In genomic region chr2:43008388-43008787, GRCh38 we compare ENCODE assay signal across 18 cellular contexts.
"Had no signal": no experiment of that assay in that cellular context is flagged by ENCODE, and none has a peak within 500 bp of the region (broad histone marks: within the 10 kb centered on the region; RNA-seq: fewer than 3 reads in every experiment).

No MANE protein-coding gene starts in this region.

- H3K9me3 ChIP-seq: pancreas, tibial nerve had no signal

- H3K27me3 ChIP-seq: foreskin keratinocyte, left lung, pancreas, tibial nerve had no signal

- H3K27ac Mint-ChIP-seq: activated CD4-positive, alpha-beta T cell treated with anti-CD3 and anti-CD28 coated beads for 36 hours; activated naive CD8-positive, alpha-beta T cell treated with anti-CD3 and anti-CD28 coated beads for 36 hours; activated T-helper 1 cell treated with anti-CD3 and anti-CD28 coated beads, Interleukin-12 subunit alpha, Interleukin-12 subunit beta, Interleukin-2, Interleukin-4 antibody, amounts not matched to agents 30 ng/mL and 10 ng/mL and 1 ng/mL, durations not matched to agents 14 hours and 24 hours and 36 hours; natural killer cell treated with Interleukin-12 subunit alpha and Interleukin-12 subunit beta and Interleukin-15 and Interleukin-18, amount 100 ng/mL, for 72 hours; stimulated activated naive CD8-positive, alpha-beta T cell treated with anti-CD3 and anti-CD28 coated beads, Interleukin-15, amount 100 ng/mL, for 72 hours had no signal

- H3K36me3 ChIP-seq: left lung, pancreas, tibial nerve had no signal

- H3K36me3 Mint-ChIP-seq: activated naive CD8-positive, alpha-beta T cell treated with anti-CD3 and anti-CD28 coated beads for 36 hours; natural killer cell treated with Interleukin-12 subunit alpha and Interleukin-12 subunit beta and Interleukin-15 and Interleukin-18, amount 100 ng/mL, for 72 hours had no signal

- ATAC-seq: activated CD4-positive, alpha-beta T cell treated with anti-CD3 and anti-CD28 coated beads for 36 hours; foreskin keratinocyte; left lung; natural killer cell treated with Interleukin-12 subunit alpha and Interleukin-12 subunit beta and Interleukin-15 and Interleukin-18, amount 100 ng/mL, for 72 hours; pancreas; right cardiac atrium; stimulated activated naive CD8-positive, alpha-beta T cell treated with anti-CD3 and anti-CD28 coated beads, Interleukin-15, amount 100 ng/mL, for 72 hours had no signal

- H3K4me3 Mint-ChIP-seq: activated CD4-positive, alpha-beta T cell treated with anti-CD3 and anti-CD28 coated beads for 36 hours; activated naive CD8-positive, alpha-beta T cell treated with anti-CD3 and anti-CD28 coated beads for 36 hours; activated T-helper 1 cell treated with anti-CD3 and anti-CD28 coated beads, Interleukin-12 subunit alpha, Interleukin-12 subunit beta, Interleukin-2, Interleukin-4 antibody, amounts not matched to agents 30 ng/mL and 10 ng/mL and 1 ng/mL, durations not matched to agents 14 hours and 24 hours and 36 hours; natural killer cell treated with Interleukin-12 subunit alpha and Interleukin-12 subunit beta and Interleukin-15 and Interleukin-18, amount 100 ng/mL, for 72 hours; stimulated activated naive CD8-positive, alpha-beta T cell treated with anti-CD3 and anti-CD28 coated beads, Interleukin-15, amount 100 ng/mL, for 72 hours had no signal

- H3K27me3 Mint-ChIP-seq: activated CD4-positive, alpha-beta T cell treated with anti-CD3 and anti-CD28 coated beads for 36 hours; activated naive CD8-positive, alpha-beta T cell treated with anti-CD3 and anti-CD28 coated beads for 36 hours; natural killer cell treated with Interleukin-12 subunit alpha and Interleukin-12 subunit beta and Interleukin-15 and Interleukin-18, amount 100 ng/mL, for 72 hours; stimulated activated naive CD8-positive, alpha-beta T cell treated with anti-CD3 and anti-CD28 coated beads, Interleukin-15, amount 100 ng/mL, for 72 hours had no signal

- H3K4me3 ChIP-seq: left lung, pancreas, tibial nerve had no signal

- DNase-seq: activated CD4-positive, alpha-beta T cell treated with anti-CD3 and anti-CD28 coated beads for 36 hours; activated CD4-positive, alpha-beta T cell treated with anti-CD3 and anti-CD28 coated beads, Interleukin-2, amount 50 U/mL, for 4 hours; activated naive CD8-positive, alpha-beta T cell treated with anti-CD3 and anti-CD28 coated beads for 36 hours; activated T-cell treated with anti-CD3 and anti-CD28 coated beads for 4 hours; amygdala; cerebellar nuclear complex; effector CD4-positive, alpha-beta T cell; foreskin keratinocyte; left lung; midbrain; right cardiac atrium; stimulated activated CD4-positive, alpha-beta T cell treated with anti-CD3 and anti-CD28 coated beads, Interleukin-12 subunit alpha, Interleukin-12 subunit beta, amount 100 ng/mL, for 4 hours; stimulated activated naive CD8-positive, alpha-beta T cell treated with anti-CD3 and anti-CD28 coated beads, Interleukin-15, amount 100 ng/mL, for 72 hours; T-helper 9 cell had no signal

- H3K9me3 Mint-ChIP-seq: natural killer cell treated with Interleukin-12 subunit alpha and Interleukin-12 subunit beta and Interleukin-15 and Interleukin-18, amount 100 ng/mL, for 72 hours had no signal

- H3K27ac ChIP-seq: foreskin keratinocyte, left lung, pancreas, tibial nerve had no signal
